1 cellular context compared by ENCODE assay signal in the genomic region with DNA sequence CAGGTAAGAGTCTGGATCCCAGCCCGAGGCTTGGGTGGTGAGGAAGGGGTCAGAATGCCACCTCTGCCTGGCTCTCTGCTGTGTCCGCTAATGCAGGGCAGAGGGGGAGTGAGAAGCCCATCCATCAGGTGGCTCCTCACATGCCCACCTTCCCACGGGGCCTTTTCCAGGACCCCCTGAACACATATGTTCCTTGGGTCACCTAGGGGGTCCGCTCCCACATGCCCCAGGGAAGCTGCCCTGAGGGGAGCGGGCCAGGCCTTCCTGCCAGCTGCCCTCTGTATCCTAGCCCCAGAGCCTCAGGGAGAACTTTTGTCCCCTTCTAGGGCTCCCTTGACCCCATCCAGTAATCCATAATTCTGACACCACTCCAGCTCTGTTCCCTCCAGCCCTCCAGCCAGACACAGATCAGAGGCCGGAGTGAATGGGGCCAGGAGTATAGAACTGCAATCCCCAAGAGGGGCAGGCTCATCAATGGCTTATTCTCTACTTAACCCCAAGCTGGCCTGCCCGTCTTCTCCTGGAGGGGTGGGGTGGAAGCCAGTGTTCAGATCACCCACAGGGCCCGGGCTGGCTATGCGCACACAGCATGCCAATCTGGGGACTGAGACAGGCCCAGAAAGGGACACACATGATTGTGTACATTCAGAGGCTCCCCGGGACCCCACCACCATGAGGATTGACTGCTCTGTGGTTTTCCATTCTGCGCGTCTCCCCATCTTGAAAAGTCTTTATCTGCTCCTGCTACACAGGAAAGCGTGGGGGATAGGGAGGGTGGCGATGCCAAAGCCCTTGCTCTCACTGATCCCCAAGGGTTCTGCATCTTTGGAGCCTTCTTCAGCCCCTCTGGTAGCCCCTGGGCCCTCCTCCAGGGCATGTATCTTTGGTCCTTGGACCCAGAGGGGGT.
TF ChIP-seq lines count a peak whose summit lies in the region.

No MANE protein-coding gene starts in this region.

TF ChIP-seq in GM23338, 12 proteins besides CTCF, POLR2A, EP300 and RAD21:
- TF ChIP-seq ZNF114 (CRISPR knock-in tag; IDR thresholded peaks at IDR 0.05) (no peak), CREB1 (CRISPR knock-in tag; IDR thresholded peaks at IDR 0.05; ENCODE audit: low read depth) (no peak), JUNB (IDR thresholded peaks at IDR 0.05; ENCODE audit: unreplicated experiment) (no peak), NANOG (IDR thresholded peaks at IDR 0.05; ENCODE audit: borderline replicate concordance) (no peak), POLR2AphosphoS5 (IDR thresholded peaks at IDR 0.05; ENCODE audit: low read depth) (no peak)
TF ChIP-seq in GM23338: peak in this region for 0.
